Comparison of ENCODE assay signal across 14 cellular contexts in the genomic region with DNA sequence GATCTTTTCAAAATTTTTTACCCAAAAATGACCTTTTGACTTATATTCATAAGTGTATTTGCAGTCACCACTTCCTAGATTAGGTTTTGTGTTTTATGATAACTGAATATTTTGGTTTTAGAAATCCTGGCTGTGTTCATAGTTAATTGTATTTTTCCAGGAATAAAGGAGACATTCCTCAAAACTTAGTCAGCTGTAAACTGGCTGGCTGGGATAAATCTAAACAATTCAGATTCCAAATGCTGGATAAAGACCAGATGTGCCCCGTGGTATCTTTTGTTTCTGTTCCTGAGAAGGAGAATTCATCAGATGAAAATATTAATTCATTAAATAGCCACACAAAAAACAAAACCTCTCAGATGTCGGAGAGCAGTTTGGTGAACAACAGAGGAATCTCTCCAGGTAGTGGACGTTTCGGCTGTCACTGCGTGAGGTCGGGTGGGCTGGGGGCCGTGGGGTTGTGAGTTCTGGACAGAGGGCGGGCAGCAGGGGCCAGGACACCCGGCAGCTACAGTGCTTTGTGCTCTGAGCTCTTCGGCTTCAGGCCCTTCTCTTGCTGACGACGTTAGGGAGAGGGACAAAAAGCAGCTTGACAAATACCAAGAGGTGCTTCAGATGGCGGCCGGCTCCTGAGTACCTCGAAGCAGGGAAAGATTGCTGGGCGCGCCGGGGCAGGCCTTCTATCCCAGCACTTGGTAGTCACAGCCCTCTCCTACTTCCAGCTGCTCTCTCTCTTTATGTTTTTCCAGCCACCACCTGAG. TPM values are rescaled to one million over a fixed set of nuclear protein-coding genes. Genes with fewer than 3 reads are reported as not detected.
DNase-seq lines count a peak whose midpoint lies in the region; ATAC-seq and TF ChIP-seq lines count a peak whose summit lies in the region.
"Had no signal": no experiment of that assay in that cellular context is flagged by ENCODE, and none has a peak within 500 bp of the region (broad histone marks: within the 10 kb centered on the region; RNA-seq: fewer than 3 reads in every experiment).

No MANE protein-coding gene starts in this region.

- H3K27me3 Mint-ChIP-seq in Caco-2 (ENCODE audit: insufficient read depth, unreplicated experiment) = no peaks in the 10 kb centered on the region

- H3K27ac Mint-ChIP-seq in Caco-2 (ENCODE audit: unreplicated experiment) = peak overlapping the region; percentile 42
- H3K27ac Mint-ChIP-seq: activated naive CD4-positive, alpha-beta T cell treated with anti-CD3 and anti-CD28 coated beads, Interleukin-2, amount 50 U/mL, for 24 hours had no signal

- H3K27ac ChIP-seq in esophagus muscularis mucosa (replicated peaks in 1 of 4) (peak overlapping the region in 2 of 4 donors; percentile 44 to 60), ovary (peak overlapping the region; percentile 43 to 79)
- H3K27ac ChIP-seq: PC-9 had no signal

- POLR2A ChIA-PET in Caco-2 (lab: Charles Lee) = no interaction called here

- ATAC-seq in HG03565 (IDR thresholded peaks at IDR 0.05; ENCODE audit: unreplicated experiment) = no peak
- ATAC-seq in GM21619 (IDR thresholded peaks at IDR 0.05; ENCODE audit: unreplicated experiment) = no peak
- ATAC-seq in GM21786 (IDR thresholded peaks at IDR 0.05; ENCODE audit: unreplicated experiment) = no peak
- ATAC-seq: HepG2 had no signal

- no peaks in the 10 kb centered on the region for H3K9me3 Mint-ChIP-seq in Caco-2 (ENCODE audit: unreplicated experiment)
- H3K9me3 Mint-ChIP-seq: activated naive CD4-positive, alpha-beta T cell treated with anti-CD3 and anti-CD28 coated beads, Interleukin-2, amount 50 U/mL, for 24 hours had no signal

- DNase-seq in Caco-2 = no peak
- DNase-seq in NCI-H69 (lab: John Stamatoyannopoulos, UW) = peak; percentile 11
- no peak for DNase-seq in esophagus muscularis mucosa (ENCODE audit: extremely low spot score)
- peak in 4 of 5 donors; percentile 23 to 65 (median 47) for DNase-seq in ovary
- DNase-seq in LoVo (ENCODE audit: low spot score) = no peak
- DNase-seq: activated CD4-positive, alpha-beta T cell treated with anti-CD3 and anti-CD28 coated beads for 1 hour; COR-L47; PC-9 had no signal

- TF ChIP-seq CTCF in Caco-2 (IDR thresholded peaks at IDR 0.05; ENCODE audit: insufficient read depth in 1 of 2, low read depth in 1 of 2, low read length in 1 of 2, severe bottlenecking in 1 of 2, unreplicated experiment in 1 of 2) = no peak
- no peak for TF ChIP-seq CTCF in esophagus muscularis mucosa (IDR thresholded peaks at IDR 0.05)
- TF ChIP-seq CTCF in ovary (IDR thresholded peaks at IDR 0.05) = no peak

- H3K4me3 ChIP-seq in Caco-2 (ENCODE audit: low read depth, low read length) (no peak overlapping the region), esophagus muscularis mucosa (peak overlapping the region; percentile 1 to 36 (median 24)), ovary (peak overlapping the region; percentile 5)
- H3K4me3 ChIP-seq: PC-9 had no signal

- H3K27me3 ChIP-seq in Caco-2 (replicated peaks; ENCODE audit: control insufficient read depth, insufficient read depth, low read length) = no peaks in the 10 kb centered on the region
- peaks cover 0 to 26% (median 0%) of the 10 kb centered on the region in 4 donors for H3K27me3 ChIP-seq in esophagus muscularis mucosa
- H3K27me3 ChIP-seq in ovary = no peaks in the 10 kb centered on the region

- H3K9me3 ChIP-seq in Caco-2 (no peaks in the 10 kb centered on the region), esophagus muscularis mucosa (no peaks in the 10 kb centered on the region), ovary (no peaks in the 10 kb centered on the region)

- no peak for TF ChIP-seq EP300 in esophagus muscularis mucosa (IDR thresholded peaks at IDR 0.05)
- TF ChIP-seq EP300 in ovary (IDR thresholded peaks at IDR 0.05) = no peak

- H3K36me3 ChIP-seq in Caco-2 (ENCODE audit: control insufficient read depth, insufficient read depth, low read length) = no peaks in the 10 kb centered on the region
- no peaks in the 10 kb centered on the region for H3K36me3 ChIP-seq in esophagus muscularis mucosa
- no peaks in the 10 kb centered on the region for H3K36me3 ChIP-seq in ovary

- H3K4me3 Mint-ChIP-seq in Caco-2 (ENCODE audit: unreplicated experiment) = no peak overlapping the region
- H3K4me3 Mint-ChIP-seq: activated naive CD4-positive, alpha-beta T cell treated with anti-CD3 and anti-CD28 coated beads, Interleukin-2, amount 50 U/mL, for 24 hours had no signal

- no peak for TF ChIP-seq POLR2A in esophagus muscularis mucosa (IDR thresholded peaks at IDR 0.05; ENCODE audit: low read depth)
- TF ChIP-seq POLR2A in ovary (IDR thresholded peaks at IDR 0.05) = no peak

- no TSS peak for BruUV-seq in Caco-2 (replicated peaks; lab: Mats Ljungman, UMichigan)

- peaks cover 9% of the 10 kb centered on the region for H3K36me3 Mint-ChIP-seq in Caco-2 (ENCODE audit: insufficient read depth, unreplicated experiment)
- H3K36me3 Mint-ChIP-seq: activated naive CD4-positive, alpha-beta T cell treated with anti-CD3 and anti-CD28 coated beads, Interleukin-2, amount 50 U/mL, for 24 hours had no signal

- H3K4me1 ChIP-seq in Caco-2 (peaks cover 22% of the 10 kb centered on the region), esophagus muscularis mucosa (peaks cover 0 to 16% (median 9%) of the 10 kb centered on the region in 4 donors), ovary (ENCODE audit: insufficient read depth) (peaks cover 12% of the 10 kb centered on the region)

- 51% methylated on average over 17 of the region's 18 CpGs for WGBS in esophagus muscularis mucosa
- 2 to 15% (median 8%) methylated on average over 18 of the region's 18 CpGs for WGBS in ovary, 3 donors

- H3K4me1 Mint-ChIP-seq in Caco-2 (ENCODE audit: low read depth, unreplicated experiment) = peaks cover 18% of the 10 kb centered on the region

- CTCF ChIA-PET in Caco-2 (lab: Charles Lee) = interaction anchor here (1.2 kb wide), 1 partner anchor 11 kb away, joined by 3 read pairs; no protein-coding TSS in a partner anchor

- intact Hi-C loops in Caco-2 (cut with micrococcal nuclease; ENCODE audit: unreplicated experiment) (no loop called here), esophagus muscularis mucosa (cut with DNase I) (no loop called here), ovary (cut with DNase I) (loop anchor here in 1 of 4 donors (10.0 kb wide), 1 partner anchor 190 kb away; no protein-coding TSS in a partner anchor)

RNA-seq across cellular contexts. Expression of a gene that starts 24.6 kb away (rescaled TPM):
- total RNA-seq in Caco-2 (2022) (0.30 TPM in 1 of 2 replicates, not detected in the other), esophagus muscularis mucosa (under 1 TPM; 0.23 to 0.83 (median 0.40) TPM), ovary (1 to 10 TPM in 6 of 7 donors, under 1 TPM in 1; 0.94 to 6.3 (median 2.5) TPM)
- polyA plus RNA-seq in ovary = 1 to 10 TPM; 1.6 to 2.0 TPM
- total RNA-seq: PC-9 had no signal
- polyA plus RNA-seq: neural cell had no signal

RNA-seq across cellular contexts. Expression of a gene that starts 29.2 kb away (rescaled TPM):
- total RNA-seq in Caco-2 (2022) (0.14 TPM in 1 of 2 replicates, not detected in the other), esophagus muscularis mucosa (under 1 TPM in 3 of 4 donors, not detected in 1; 0.13 to 0.17 (median 0.17) TPM), ovary (1 to 10 TPM in 1 of 7 donors, under 1 TPM in 4, not detected in 2; 0.11 to 1.1 (median 0.35) TPM)
- polyA plus RNA-seq in ovary = under 1 TPM; 0.27 to 0.67 TPM
- total RNA-seq: HepG2, PC-9 had no signal
- polyA plus RNA-seq: HepG2, neural cell had no signal

RNA-seq across cellular contexts. Expression of a gene that starts 56.1 kb away (rescaled TPM):
- total RNA-seq in Caco-2 (2022) = 2.2 and 2.6 TPM in 2 replicates
- total RNA-seq in esophagus muscularis mucosa = 1 to 10 TPM in 1 of 4 donors, under 1 TPM in 3; 0.33 to 1.0 (median 0.56) TPM
- 1 to 10 TPM; 1.8 to 5.6 (median 3.1) TPM for total RNA-seq in ovary
- 1 to 10 TPM in 1 of 2 donors, under 1 TPM in 1; 0.27 to 2.0 TPM for polyA plus RNA-seq in ovary

RNA-seq across cellular contexts. Expression of a gene that starts 56.3 kb away (rescaled TPM):
- total RNA-seq in Caco-2 (2022) (not detected in 2 replicates), esophagus muscularis mucosa (not detected), ovary (not detected)
- polyA plus RNA-seq in ovary = not detected
- total RNA-seq: HepG2, PC-9 had no signal
- polyA plus RNA-seq: HepG2, neural cell had no signal

Comparison
In these comparisons a context has a peak if more than half of its experiments do, and no peak if none do; other contexts are left out.
1. DNase-seq: peak in NCI-H69 (single experiment) and ovary (4 of 5); none in Caco-2 (0 of 2), esophagus muscularis mucosa (single experiment) and LoVo (single experiment).